Comparison of ENCODE assay signal across 8 cellular contexts in genomic region chr2:157055660-157056199, GRCh38.
A peak's percentile ranks its signal among the peaks of the same experiment; 100 is the strongest.
DNase-seq lines count a peak whose midpoint lies in the region; TF ChIP-seq lines count a peak whose summit lies in the region.

No MANE protein-coding gene starts in this region.

- H4K20me1 ChIP-seq in mammary epithelial cell (ENCODE audit: insufficient read depth, low read length) (no peaks in the 10 kb centered on the region), neural progenitor cell (ENCODE audit: low read depth) (no peaks in the 10 kb centered on the region)

- no peaks in the 10 kb centered on the region for H3K27me3 Mint-ChIP-seq in neural progenitor cell (ENCODE audit: insufficient read depth, low read depth)
- peaks cover 9% of the 10 kb centered on the region for H3K27me3 Mint-ChIP-seq in activated naive CD8-positive, alpha-beta T cell treated with anti-CD3 and anti-CD28 coated beads for 36 hours

- intact Hi-C loops in mammary epithelial cell (cut with micrococcal nuclease), result loop anchor here (1.0 to 5.0 kb wide), 5 partner anchors 137 to 1678 kb away; no protein-coding TSS in a partner anchor
- intact Hi-C loops in posterior vena cava (cut with DNase I), result no loop called here

- H3K4me3 ChIP-seq in NB4 (ENCODE audit: low read depth, low read length) (no peak overlapping the region), mammary epithelial cell (replicated peaks in 1 of 3; ENCODE audit: insufficient read depth in 1 of 3, low read depth in 2 of 3, low read length in 3 of 3) (no peak overlapping the region), neural progenitor cell (no peak overlapping the region)

- no peaks in the 10 kb centered on the region for H3F3A ChIP-seq in neural progenitor cell (ENCODE audit: low read depth)

- H3K79me2 ChIP-seq in mammary epithelial cell (ENCODE audit: insufficient read depth, low read length), result no peaks in the 10 kb centered on the region
- H3K79me2 ChIP-seq in neural progenitor cell (ENCODE audit: low read depth), result no peaks in the 10 kb centered on the region

- no peak overlapping the region for H3K27ac Mint-ChIP-seq in neural progenitor cell
- no peak overlapping the region for H3K27ac Mint-ChIP-seq in activated naive CD8-positive, alpha-beta T cell treated with anti-CD3 and anti-CD28 coated beads for 36 hours

- H3K27me3 ChIP-seq in mammary epithelial cell (ENCODE audit: insufficient read depth, low read length) (peaks cover 3% of the 10 kb centered on the region), neural progenitor cell (no peaks in the 10 kb centered on the region)

- H3K27ac ChIP-seq in mammary epithelial cell (ENCODE audit: insufficient read depth, low read depth, low read length), result no peak overlapping the region
- H3K27ac ChIP-seq in neural progenitor cell, result no peak overlapping the region

- H3K4me1 ChIP-seq in mammary epithelial cell (ENCODE audit: insufficient read depth, low read length) (peaks cover 16% of the 10 kb centered on the region), neural progenitor cell (no peaks in the 10 kb centered on the region)

- dilution Hi-C loops in mammary epithelial cell (cut with HindIII; ENCODE audit: low sequenced_read_pairs), result no loop called here

- no peak for TF ChIP-seq CTCF in NB4 (IDR thresholded peaks at IDR 0.05; ENCODE audit: low read depth, low read length)
- peak; percentile 56 to 58 for TF ChIP-seq CTCF in mammary epithelial cell (conservative IDR thresholded peaks at IDR 0.05 in 1 of 2, IDR thresholded peaks at IDR 0.05 in 1 of 2; ENCODE audit: extremely low read depth in 1 of 2, insufficient read depth in 1 of 2, low read depth in 1 of 2, low read length in 2 of 2)
- TF ChIP-seq CTCF in neural progenitor cell (IDR thresholded peaks at IDR 0.05), result peak; percentile 54

- DNase-seq in EL (peak; percentile 39), NB4 (ENCODE audit: low read depth) (peak; percentile 25), mammary epithelial cell (peak; percentile 25), neural progenitor cell (ENCODE audit: low spot score) (no peak), posterior vena cava (ENCODE audit: low spot score) (no peak)
- no peak for DNase-seq in stimulated activated naive CD4-positive, alpha-beta T cell (lab: John Stamatoyannopoulos, UW)
- no peak for DNase-seq in stimulated activated CD4-positive, alpha-beta T cell treated with anti-CD3 and anti-CD28 coated beads, Interleukin-1b, Interleukin-23, amount 100 ng/mL, for 48 hours
- no peak for DNase-seq in activated naive CD8-positive, alpha-beta T cell treated with anti-CD3 and anti-CD28 coated beads for 36 hours

- no peak overlapping the region for H3K9ac ChIP-seq in mammary epithelial cell (ENCODE audit: insufficient read depth, low read length)
- H3K9ac ChIP-seq in neural progenitor cell, result no peak overlapping the region

- CTCF ChIA-PET in mammary epithelial cell (lab: Charles Lee; ENCODE audit: low non-redundant PET), result interaction anchor here (0.6 kb wide), 4 partner anchors 69 to 1678 kb away, joined by 3 read pairs; no protein-coding TSS in a partner anchor

- peaks cover 9% of the 10 kb centered on the region for H3K4me1 Mint-ChIP-seq in neural progenitor cell
- H3K4me1 Mint-ChIP-seq in activated naive CD8-positive, alpha-beta T cell treated with anti-CD3 and anti-CD28 coated beads for 36 hours, result no peaks in the 10 kb centered on the region

- in situ Hi-C loops in mammary epithelial cell (cut with MboI; ENCODE audit: low sequenced_read_pairs in 2 of 2), result loop anchor here in 1 of 2 donors (25.0 kb wide), 1 partner anchor 1668 kb away; no protein-coding TSS in a partner anchor

- H3K4me3 Mint-ChIP-seq in neural progenitor cell, result no peak overlapping the region
- no peak overlapping the region for H3K4me3 Mint-ChIP-seq in activated naive CD8-positive, alpha-beta T cell treated with anti-CD3 and anti-CD28 coated beads for 36 hours

- H2AFZ ChIP-seq in mammary epithelial cell (ENCODE audit: low read depth, low read length) (no peak overlapping the region), neural progenitor cell (replicated peaks) (no peak overlapping the region)

- no peaks in the 10 kb centered on the region for H3K9me3 ChIP-seq in mammary epithelial cell (replicated peaks; ENCODE audit: insufficient read depth, low read length)
- H3K9me3 ChIP-seq in neural progenitor cell (ENCODE audit: low read depth), result no peaks in the 10 kb centered on the region

- no TSS peak for BruUV-seq in mammary epithelial cell (replicated peaks; lab: Mats Ljungman, UMichigan)

- H3K4me2 ChIP-seq in mammary epithelial cell (ENCODE audit: insufficient read depth, low read depth, low read length), result peak overlapping the region; percentile 75
- no peak overlapping the region for H3K4me2 ChIP-seq in neural progenitor cell

- H3K9me3 Mint-ChIP-seq in neural progenitor cell, result no peaks in the 10 kb centered on the region
- H3K9me3 Mint-ChIP-seq in activated naive CD8-positive, alpha-beta T cell treated with anti-CD3 and anti-CD28 coated beads for 36 hours, result no peaks in the 10 kb centered on the region

- no peaks in the 10 kb centered on the region for H3K36me3 ChIP-seq in mammary epithelial cell (ENCODE audit: insufficient read depth, low read length)
- H3K36me3 ChIP-seq in neural progenitor cell, result no peaks in the 10 kb centered on the region

- H3K36me3 Mint-ChIP-seq in neural progenitor cell, result no peaks in the 10 kb centered on the region
- no peaks in the 10 kb centered on the region for H3K36me3 Mint-ChIP-seq in activated naive CD8-positive, alpha-beta T cell treated with anti-CD3 and anti-CD28 coated beads for 36 hours

- no peak for TF ChIP-seq POLR2A in NB4 (IDR thresholded peaks at IDR 0.05; ENCODE audit: extremely low read depth, insufficient read length)

- WGBS in mammary epithelial cell (ENCODE audit: low coverage, missing lambda C conversion rate), result 0% methylated on average over 2 of the region's 2 CpGs

Comparison
In these comparisons a context has a peak if more than half of its experiments do, and no peak if none do; other contexts are left out.
1. DNase-seq: peak in EL (single experiment), NB4 (single experiment) and mammary epithelial cell (single experiment); none in neural progenitor cell (single experiment), stimulated activated naive CD4-positive, alpha-beta T cell (0 of 6), stimulated activated CD4-positive, alpha-beta T cell treated with anti-CD3 and anti-CD28 coated beads, Interleukin-1b, Interleukin-23, amount 100 ng/mL, for 48 hours (single experiment), posterior vena cava (single experiment) and activated naive CD8-positive, alpha-beta T cell treated with anti-CD3 and anti-CD28 coated beads for 36 hours (single experiment).